8 cellular contexts compared by ENCODE assay signal in the genomic region with DNA sequence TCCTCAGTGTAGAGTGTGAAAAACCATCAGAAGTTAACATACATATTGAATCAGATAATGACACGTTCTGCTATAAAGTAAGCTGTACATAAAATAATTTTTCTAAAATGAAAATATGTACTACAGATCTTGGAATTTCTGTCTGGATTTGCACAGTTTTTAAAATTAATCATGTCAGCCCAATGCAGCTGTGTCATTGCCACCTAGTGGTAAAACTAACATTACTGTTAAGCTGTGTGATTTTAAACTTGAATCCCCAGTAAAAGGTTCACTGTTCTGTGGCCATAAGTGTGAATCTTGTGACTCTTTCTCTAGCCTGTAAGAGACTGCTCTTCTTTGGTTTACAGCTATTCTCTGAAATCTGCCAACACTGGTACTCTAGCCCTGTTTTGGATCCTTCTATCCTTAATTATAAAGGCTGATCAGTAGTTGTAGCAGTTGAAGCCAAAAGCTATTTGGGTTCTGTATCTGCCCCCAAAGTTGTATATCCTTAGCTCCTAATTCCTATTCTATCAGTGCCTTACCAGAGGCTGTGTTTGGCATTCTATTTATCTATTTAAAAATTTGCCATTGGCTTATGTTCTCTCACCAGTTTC. TPM values are rescaled to one million over a fixed set of nuclear protein-coding genes. Genes with fewer than 3 reads are reported as not detected.
DNase-seq lines count a peak whose midpoint lies in the region; ATAC-seq and TF ChIP-seq lines count a peak whose summit lies in the region.

No MANE protein-coding gene starts in this region.

- H3K36me3 Mint-ChIP-seq in T-helper 17 cell (ENCODE audit: low read depth) = no peaks in the 10 kb centered on the region

- H3K27me3 ChIP-seq in gastroesophageal sphincter (no peaks in the 10 kb centered on the region), stomach (no peaks in the 10 kb centered on the region)

- TF ChIP-seq POLR2A in gastroesophageal sphincter (IDR thresholded peaks at IDR 0.05) (no peak), stomach (IDR thresholded peaks at IDR 0.05) (no peak)

- H3K36me3 ChIP-seq in gastroesophageal sphincter = no peaks in the 10 kb centered on the region
- no peaks in the 10 kb centered on the region for H3K36me3 ChIP-seq in stomach

- peak overlapping the region; percentile 34 for H3K27ac Mint-ChIP-seq in T-helper 17 cell

- DNase-seq in G401 (ENCODE audit: low spot score) (peak; percentile 65), T-helper 17 cell (no peak), stomach (no peak), left lobe of liver (ENCODE audit: low spot score) (no peak)
- peak; percentile 39 for DNase-seq in Jurkat, Clone E6-1 (ENCODE audit: low read depth, low spot score)

- H3K27me3 Mint-ChIP-seq in T-helper 17 cell = no peaks in the 10 kb centered on the region

- peaks cover 9% of the 10 kb centered on the region for H3K4me1 Mint-ChIP-seq in T-helper 17 cell

- peaks cover under 1 to 22% (median 1%) of the 10 kb centered on the region in 3 donors for H3K4me1 ChIP-seq in gastroesophageal sphincter
- peaks cover under 1 to 19% (median 11%) of the 10 kb centered on the region in 4 donors for H3K4me1 ChIP-seq in stomach

- no peak overlapping the region for H3K4me3 Mint-ChIP-seq in T-helper 17 cell

- 15 to 30% methylated on average over 1 of the region's 1 CpG for WGBS in gastroesophageal sphincter (ENCODE audit: low coverage in 1 of 2), 2 donors
- 4 to 27% (median 17%) methylated on average over 1 of the region's 1 CpG for whole genome bisulfite sequencing in stomach, 5 donors

- intact Hi-C loops in stomach (cut with DNase I; ENCODE audit: low total_unique reads) = no loop called here

- H3K27ac ChIP-seq in gastroesophageal sphincter = no peak overlapping the region
- no peak overlapping the region for H3K27ac ChIP-seq in stomach

- TF ChIP-seq CTCF in gastroesophageal sphincter (IDR thresholded peaks at IDR 0.05) (peak; percentile 51 to 69 (median 58)), stomach (IDR thresholded peaks at IDR 0.05) (peak in 4 of 7 experiments; percentile 37 to 64 (median 52))

- in situ Hi-C loops in G401 (cut with HindIII; ENCODE audit: low sequenced_read_pairs) = no loop called here

- TF ChIP-seq EP300 in gastroesophageal sphincter (IDR thresholded peaks at IDR 0.05) (no peak), stomach (IDR thresholded peaks at IDR 0.05) (no peak)

- no peaks in the 10 kb centered on the region for H3K9me3 ChIP-seq in T-helper 17 cell (ENCODE audit: control insufficient read depth, low read length, poor library complexity, severe bottlenecking)
- no peaks in the 10 kb centered on the region for H3K9me3 ChIP-seq in gastroesophageal sphincter
- no peaks in the 10 kb centered on the region for H3K9me3 ChIP-seq in stomach

- no peak for ATAC-seq in T-helper 17 cell
- ATAC-seq in gastroesophageal sphincter = no peak
- no peak for ATAC-seq in GM18502 (IDR thresholded peaks at IDR 0.05; ENCODE audit: poor library complexity, unreplicated experiment)
- ATAC-seq in HG03565 (IDR thresholded peaks at IDR 0.05; ENCODE audit: unreplicated experiment) = no peak
- ATAC-seq in left lobe of liver = no peak

- no peak overlapping the region for H3K4me3 ChIP-seq in Jurkat, Clone E6-1 (ENCODE audit: low read length)
- H3K4me3 ChIP-seq in gastroesophageal sphincter (no peak overlapping the region), stomach (no peak overlapping the region)

RNA-seq across cellular contexts. Expression of a gene that starts 4.0 kb away (rescaled TPM):
- total RNA-seq in G401 (2014; rRNA removed; shearing (Covaris generic)) = 0.24 and 2.6 TPM in 2 replicates
- polyA plus RNA-seq in Jurkat, Clone E6-1 (2012; ENCODE audit: insufficient read depth, insufficient read length) = 10.0 TPM
- total RNA-seq in T-helper 17 cell (1 to 10 TPM; 3.7 to 4.7 TPM), gastroesophageal sphincter (1 to 10 TPM; 6.1 to 9.6 (median 7.6) TPM), stomach (10 to 100 TPM in 1 of 5 donors, 1 to 10 TPM in 4; 3.3 to 11.9 (median 5.3) TPM), left lobe of liver (2.2 TPM)
- 1 to 10 TPM; 2.7 to 4.7 (median 4.0) TPM for polyA plus RNA-seq in stomach

RNA-seq across cellular contexts. Expression of a gene that starts 4.1 kb away (rescaled TPM):
- total RNA-seq in G401 (2014; rRNA removed; shearing (Covaris generic)) = 5.5 and 7.1 TPM in 2 replicates
- polyA plus RNA-seq in Jurkat, Clone E6-1 (2012; ENCODE audit: insufficient read depth, insufficient read length) = 34.1 TPM
- 10 to 100 TPM; 22.2 to 24.1 TPM for total RNA-seq in T-helper 17 cell
- 10 to 100 TPM; 17.3 to 28.9 (median 24.7) TPM for total RNA-seq in gastroesophageal sphincter
- total RNA-seq in stomach = 100 to 1,000 TPM in 1 of 5 donors, 10 to 100 TPM in 4; 41.7 to 188 (median 58.4) TPM
- 10 to 100 TPM; 12.0 to 16.5 (median 12.7) TPM for polyA plus RNA-seq in stomach
- total RNA-seq in left lobe of liver = 11.8 TPM

RNA-seq across cellular contexts. Expression of a gene that starts 50.9 kb away (rescaled TPM):
- total RNA-seq in G401 (2014; rRNA removed; shearing (Covaris generic)) = not detected in 2 replicates
- not detected for polyA plus RNA-seq in Jurkat, Clone E6-1 (2012; ENCODE audit: insufficient read depth, insufficient read length)
- total RNA-seq in T-helper 17 cell (10 to 100 TPM; 29.2 to 34.9 TPM), gastroesophageal sphincter (10 to 100 TPM; 15.8 to 31.8 (median 23.7) TPM), stomach (10 to 100 TPM in 4 of 5 donors, 1 to 10 TPM in 1; 7.8 to 22.8 (median 17.4) TPM), left lobe of liver (1.0 TPM)
- polyA plus RNA-seq in stomach = 1 to 10 TPM; 1.3 to 3.4 (median 3.0) TPM

Comparison
In these comparisons a context has a peak if more than half of its experiments do, and no peak if none do; other contexts are left out.
1. DNase-seq: peak in G401 (single experiment) and Jurkat, Clone E6-1 (single experiment); none in T-helper 17 cell (0 of 3), stomach (single experiment) and left lobe of liver (single experiment).